Comparison of ENCODE assay signal across 8 cellular contexts in the genomic region with DNA sequence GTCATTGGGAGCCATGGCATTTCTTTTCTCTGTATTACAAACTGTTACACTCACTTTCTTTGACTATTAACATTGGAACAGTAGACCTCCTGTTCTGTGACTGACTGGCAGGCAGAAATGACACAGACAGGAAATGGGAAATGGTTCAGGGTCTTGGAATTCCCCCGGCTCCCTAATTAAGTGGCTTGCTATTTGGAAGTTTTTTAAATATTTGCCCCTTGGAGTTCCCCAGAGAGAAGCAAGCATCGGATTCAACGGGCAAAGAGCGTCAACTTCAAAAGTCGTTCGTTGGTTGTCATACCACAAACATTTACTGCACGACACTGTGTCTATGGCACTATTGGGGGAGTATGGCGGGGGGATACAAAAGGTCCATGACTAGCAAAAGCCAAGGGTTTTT. TPM values are rescaled to one million over a fixed set of nuclear protein-coding genes. Genes with fewer than 3 reads are reported as not detected.
A peak's percentile ranks its signal among the peaks of the same experiment; 100 is the strongest.
DNase-seq lines count a peak whose midpoint lies in the region; ATAC-seq and TF ChIP-seq lines count a peak whose summit lies in the region.

No MANE protein-coding gene starts in this region.

- TF ChIP-seq POLR2A in right lobe of liver (IDR thresholded peaks at IDR 0.05) (no peak), transverse colon (IDR thresholded peaks at IDR 0.05) (no peak)

- ATAC-seq in right lobe of liver (peak in 1 of 4 donors; percentile 0), HG03045 (IDR thresholded peaks at IDR 0.05; ENCODE audit: unreplicated experiment) (no peak), HG03139 (IDR thresholded peaks at IDR 0.05; ENCODE audit: unreplicated experiment) (no peak)

- H3K4me1 ChIP-seq in right lobe of liver: peaks cover 0 to 21% (median 0%) of the 10 kb centered on the region in 4 donors
- H3K4me1 ChIP-seq in transverse colon: peaks cover 5 to 39% (median 20%) of the 10 kb centered on the region in 4 donors

- WGBS in right lobe of liver (ENCODE audit: insufficient coverage, low coverage, low lambda C conversion rate, missing lambda C conversion rate): 10% methylated on average over 8 of the region's 8 CpGs
- WGBS in transverse colon (ENCODE audit: low coverage in 1 of 2), 2 donors: 22 to 33% methylated on average over 8 of the region's 8 CpGs

- in situ Hi-C loops in astrocyte of the spinal cord (cut with HindIII; ENCODE audit: low sequenced_read_pairs): no loop called here
- in situ Hi-C loops in transverse colon (cut with MboI; ENCODE audit: low pct_ligation_motif_present in 1 of 4, low pct_unique_long_range_greater_than_20kb in 1 of 4, low sequenced_read_pairs in 3 of 4): loop anchor here in 2 of 4 donors (10.0 to 25.0 kb wide), 2 partner anchors 61 to 316 kb away; no protein-coding TSS in a partner anchor

- H3K27ac ChIP-seq in KOPT-K1 (ENCODE audit: low read depth, low read length, poor library complexity, severe bottlenecking) (peak overlapping the region; percentile 86), right lobe of liver (peak overlapping the region; percentile 99 to 100 (median 99)), transverse colon (peak overlapping the region; percentile 98 to 100 (median 99))

- H3K4me3 ChIP-seq in astrocyte of the spinal cord (ENCODE audit: low read depth, low read length) (peak overlapping the region; percentile 88), right lobe of liver (peak overlapping the region; percentile 72 to 81 (median 77)), transverse colon (peak overlapping the region in 3 of 4 donors; percentile 68 to 93 (median 75))

- H3K27me3 ChIP-seq in right lobe of liver (no peaks in the 10 kb centered on the region), transverse colon (no peaks in the 10 kb centered on the region)

- H3K9me3 ChIP-seq in KOPT-K1 (ENCODE audit: insufficient read depth, low read length, poor library complexity, severe bottlenecking) (no peaks in the 10 kb centered on the region), right lobe of liver (no peaks in the 10 kb centered on the region), transverse colon (no peaks in the 10 kb centered on the region)

- intact Hi-C loops in right lobe of liver (cut with DNase I): no loop called here
- intact Hi-C loops in transverse colon (cut with DNase I; ENCODE audit: low total_unique reads): loop anchor here (2.0 kb wide), 1 partner anchor 319 kb away; no protein-coding TSS in a partner anchor

- DNase-seq in Daoy (ENCODE audit: low read depth) (peak; percentile 84), astrocyte of the spinal cord (ENCODE audit: low read depth, low spot score) (peak; percentile 59), right lobe of liver (no peak), transverse colon (no peak), NCI-H2081 treated with DMSO at 0.1 percent for 48 hours (lab: John Stamatoyannopoulos, UW) (no peak)

- no peak for TF ChIP-seq CTCF in astrocyte of the spinal cord (IDR thresholded peaks at IDR 0.05; ENCODE audit: low read depth, low read length)
- TF ChIP-seq CTCF in right lobe of liver (IDR thresholded peaks at IDR 0.05): no peak
- TF ChIP-seq CTCF in transverse colon (IDR thresholded peaks at IDR 0.05): no peak

- no peak for TF ChIP-seq EP300 in transverse colon (IDR thresholded peaks at IDR 0.05; ENCODE audit: low read depth)

- peaks cover 14% of the 10 kb centered on the region for H3K36me3 ChIP-seq in KOPT-K1 (ENCODE audit: insufficient read depth, low read length)
- peaks cover 0 to 10% (median 3%) of the 10 kb centered on the region in 4 donors for H3K36me3 ChIP-seq in right lobe of liver
- peaks cover 0 to 6% (median 2%) of the 10 kb centered on the region in 4 donors for H3K36me3 ChIP-seq in transverse colon

RNA-seq across cellular contexts. Expression of a gene that starts 1.1 kb away (rescaled TPM):
- 73.1 and 105 TPM in 2 replicates for total RNA-seq in Daoy (2014; rRNA removed; shearing (Covaris generic))
- total RNA-seq in right lobe of liver (10 to 100 TPM; 20.2 to 26.6 (median 25.3) TPM), transverse colon (10 to 100 TPM; 66.5 to 95.9 (median 73.2) TPM)

RNA-seq across cellular contexts. Expression of a gene that starts 28.6 kb away (rescaled TPM):
- total RNA-seq in Daoy (2014; rRNA removed; shearing (Covaris generic)): 21.3 and 24.7 TPM in 2 replicates
- total RNA-seq in right lobe of liver (100 to 1,000 TPM in 1 of 6 experiments, 10 to 100 TPM in 2, 1 to 10 TPM in 3; 1.6 to 106 (median 15.2) TPM), transverse colon (10 to 100 TPM in 3 of 4 donors, 1 to 10 TPM in 1; 2.2 to 57.8 (median 53.0) TPM)

Comparison
In these comparisons a context has a peak if more than half of its experiments do, and no peak if none do; other contexts are left out.
1. DNase-seq: peak in Daoy (single experiment) and astrocyte of the spinal cord (single experiment); none in right lobe of liver (0 of 3), transverse colon (single experiment) and NCI-H2081 treated with DMSO at 0.1 percent for 48 hours (single experiment).
2. Peak in every context shown above with its lines, with median percentiles within 50 percentile points of each other: H3K27ac ChIP-seq and H3K4me3 ChIP-seq.